ENCODE assay signal across 1 cellular context in genomic region chr13:48976677-48977625, GRCh38.
TF ChIP-seq lines count a peak whose summit lies in the region.

No MANE protein-coding gene starts in this region.

TF ChIP-seq in GM23338, 12 proteins besides CTCF, POLR2A, EP300 and RAD21 (continued from another document):
- TF ChIP-seq REST (IDR thresholded peaks at IDR 0.05; ENCODE audit: unreplicated experiment) (no peak), CREB1 (CRISPR knock-in tag; IDR thresholded peaks at IDR 0.05; ENCODE audit: low read depth) (no peak), ZNF331 (CRISPR knock-in tag; IDR thresholded peaks at IDR 0.05; ENCODE audit: low read depth) (no peak), EZH2phosphoT487 (IDR thresholded peaks at IDR 0.05; ENCODE audit: unreplicated experiment) (no peak), POLR2AphosphoS5 (IDR thresholded peaks at IDR 0.05; ENCODE audit: low read depth) (no peak)
